In the genomic region with DNA sequence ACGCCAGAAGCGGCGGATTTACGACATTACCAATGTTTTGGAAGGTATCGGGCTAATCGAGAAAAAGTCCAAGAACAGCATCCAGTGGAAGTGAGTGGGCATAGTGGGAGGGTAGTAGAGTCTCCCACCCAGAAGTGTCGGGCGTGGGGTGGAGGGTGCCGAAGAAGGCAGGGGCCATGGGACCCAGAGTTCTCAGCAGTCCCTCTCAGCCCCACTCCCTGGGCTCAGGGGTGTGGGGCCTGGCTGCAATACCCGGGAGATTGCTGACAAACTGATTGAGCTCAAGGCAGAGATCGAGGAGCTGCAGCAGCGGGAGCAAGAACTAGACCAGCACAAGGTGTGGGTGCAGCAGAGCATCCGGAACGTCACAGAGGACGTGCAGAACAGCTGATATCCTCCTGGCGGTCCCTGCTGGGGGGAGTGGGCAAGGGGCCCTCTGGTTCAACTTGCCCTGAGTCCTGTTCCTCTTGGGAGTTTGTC, we compare ENCODE assay signal across 8 cellular contexts. TPM values are rescaled to one million over a fixed set of nuclear protein-coding genes. Genes with fewer than 3 reads are reported as not detected.
DNase-seq lines count a peak whose midpoint lies in the region; ATAC-seq and TF ChIP-seq lines count a peak whose summit lies in the region.

No MANE protein-coding gene starts in this region.

- H3K9me3 ChIP-seq in RWPE2 (ENCODE audit: severe bottlenecking) (no peaks in the 10 kb centered on the region), esophagus squamous epithelium (no peaks in the 10 kb centered on the region), psoas muscle (no peaks in the 10 kb centered on the region)

- H3K4me1 ChIP-seq in RWPE2 (ENCODE audit: insufficient read depth, poor library complexity, severe bottlenecking) (peaks cover 8% of the 10 kb centered on the region), esophagus squamous epithelium (peaks cover 17 to 58% (median 23%) of the 10 kb centered on the region in 3 donors), psoas muscle (peaks cover 25% of the 10 kb centered on the region)

- TF ChIP-seq POLR2A in esophagus squamous epithelium (IDR thresholded peaks at IDR 0.05) = no peak

- H3K36me3 ChIP-seq in RWPE2 (ENCODE audit: low read depth) (peaks cover 52% of the 10 kb centered on the region), esophagus squamous epithelium (peaks cover 31 to 48% (median 39%) of the 10 kb centered on the region in 3 donors), psoas muscle (ENCODE audit: insufficient read depth in 1 of 2, low read depth in 1 of 2) (peaks cover 11 to 43% of the 10 kb centered on the region in 2 donors)

- intact Hi-C loops in esophagus squamous epithelium (cut with DNase I) = no loop called here
- intact Hi-C loops in psoas muscle (cut with DNase I) = loop anchor here in 1 of 2 donors (5.0 kb wide), 1 partner anchor 34 kb away; a partner anchor contains a TSS

- 14 to 21% methylated on average over 13 to 14 of the region's 16 CpGs for WGBS in esophagus squamous epithelium, 2 donors
- 19 to 21% (median 20%) methylated on average over 16 of the region's 16 CpGs for WGBS in psoas muscle, 3 donors

- peak overlapping the region; percentile 95 for H3K4me3 ChIP-seq in GM12865 (ENCODE audit: low read depth, low read length)
- H3K4me3 ChIP-seq in RWPE2 (ENCODE audit: severe bottlenecking) = peak overlapping the region; percentile 79
- H3K4me3 ChIP-seq in esophagus squamous epithelium = peak overlapping the region; percentile 88 to 98 (median 92)
- peak overlapping the region; percentile 100 for H3K4me3 ChIP-seq in psoas muscle

- ATAC-seq in RWPE2 (ENCODE audit: low read depth) = no peak
- ATAC-seq in psoas muscle = no peak
- no peak for ATAC-seq in HG03432 (IDR thresholded peaks at IDR 0.05; ENCODE audit: unreplicated experiment)

- peak overlapping the region; percentile 61 for H3K27ac ChIP-seq in RWPE2 (ENCODE audit: poor library complexity, severe bottlenecking)
- H3K27ac ChIP-seq in esophagus squamous epithelium = peak overlapping the region; percentile 80 to 89 (median 84)
- H3K27ac ChIP-seq in psoas muscle = peak overlapping the region; percentile 87

- TF ChIP-seq CTCF in GM12865 (IDR thresholded peaks at IDR 0.05; ENCODE audit: insufficient read depth, low read depth, low read length, missing control alignments) (no peak), RWPE2 (IDR thresholded peaks at IDR 0.05; ENCODE audit: poor library complexity, severe bottlenecking) (no peak), esophagus squamous epithelium (IDR thresholded peaks at IDR 0.05) (no peak), psoas muscle (IDR thresholded peaks at IDR 0.05) (no peak)

- H3K27me3 ChIP-seq in RWPE2 (ENCODE audit: insufficient read depth, poor library complexity, severe bottlenecking) = no peaks in the 10 kb centered on the region
- H3K27me3 ChIP-seq in esophagus squamous epithelium = no peaks in the 10 kb centered on the region
- no peaks in the 10 kb centered on the region for H3K27me3 ChIP-seq in psoas muscle (ENCODE audit: insufficient read depth in 3 of 3, low read length in 2 of 3)

- DNase-seq in GM12865 (ENCODE audit: low read depth) = no peak
- DNase-seq in RWPE2 (ENCODE audit: low spot score) = no peak
- DNase-seq in esophagus squamous epithelium (lab: John Stamatoyannopoulos, UW) = no peak
- DNase-seq in psoas muscle = no peak
- no peak for DNase-seq in NOMO-1 treated with dmso at 0.1 percent for 144 hours (lab: John Stamatoyannopoulos, UW; ENCODE audit: unreplicated experiment)
- no peak for DNase-seq in SHP77 treated with DMSO at 0.1 percent for 48 hours (lab: John Stamatoyannopoulos, UW)
- DNase-seq in ureter (ENCODE audit: low spot score) = no peak

RNA-seq across cellular contexts. Expression of a gene that starts 0.9 kb away (rescaled TPM):
- total RNA-seq in esophagus squamous epithelium (10 to 100 TPM; 66.1 to 96.9 (median 81.9) TPM), psoas muscle (10 to 100 TPM; 22.6 to 56.2 (median 45.9) TPM), ureter (83.0 TPM)
- polyA plus RNA-seq in psoas muscle = 100 to 1,000 TPM in 1 of 3 donors, 10 to 100 TPM in 2; 45.0 to 106 (median 67.3) TPM

RNA-seq across cellular contexts. Expression of a gene that starts 2.9 kb away (rescaled TPM):
- total RNA-seq in esophagus squamous epithelium = 1 to 10 TPM; 1.1 to 2.3 (median 1.4) TPM
- 1 to 10 TPM in 3 of 4 donors, under 1 TPM in 1; 0.91 to 1.9 (median 1.2) TPM for total RNA-seq in psoas muscle
- 1 to 10 TPM in 1 of 3 donors, under 1 TPM in 2; 0.84 to 3.4 (median 0.97) TPM for polyA plus RNA-seq in psoas muscle
- 5.2 TPM for total RNA-seq in ureter

RNA-seq across cellular contexts. Expression of a gene that starts 6.1 kb away (rescaled TPM):
- total RNA-seq in esophagus squamous epithelium (10 to 100 TPM; 30.1 to 35.9 (median 32.9) TPM), psoas muscle (under 1 TPM; 0.26 to 0.79 (median 0.42) TPM), ureter (23.5 TPM)
- polyA plus RNA-seq in psoas muscle = under 1 TPM; 0.35 to 0.82 (median 0.53) TPM

RNA-seq across cellular contexts. Expression of a gene that starts 9.1 kb away (rescaled TPM):
- 10 to 100 TPM in 3 of 4 donors, 1 to 10 TPM in 1; 8.8 to 18.8 (median 13.4) TPM for total RNA-seq in esophagus squamous epithelium
- total RNA-seq in psoas muscle = 1 to 10 TPM; 5.9 to 8.0 (median 6.6) TPM
- polyA plus RNA-seq in psoas muscle = 1 to 10 TPM; 4.2 to 9.7 (median 4.5) TPM
- total RNA-seq in ureter = 50.7 TPM

RNA-seq across cellular contexts. Expression of a gene that starts 22.5 kb away (rescaled TPM):
- total RNA-seq in esophagus squamous epithelium (10 to 100 TPM; 25.1 to 56.1 (median 36.7) TPM), psoas muscle (100 to 1,000 TPM in 2 of 4 donors, 10 to 100 TPM in 2; 53.6 to 114 (median 88.0) TPM), ureter (26.8 TPM)
- polyA plus RNA-seq in psoas muscle = 100 to 1,000 TPM in 1 of 3 donors, 10 to 100 TPM in 2; 90.6 to 133 (median 93.9) TPM

Comparison
In these comparisons a context has a peak if more than half of its experiments do, and no peak if none do; other contexts are left out.
1. RNA of a gene that starts 6.1 kb away (total RNA-seq): 30.1 to 35.9 TPM in esophagus squamous epithelium and 23.5 TPM in ureter (single experiment); 0.26 to 0.79 TPM in psoas muscle; every median in the first group is over 10 times any median in the second.
2. Peak in every context shown above with its lines, with median percentiles within 50 percentile points of each other: H3K4me3 ChIP-seq and H3K27ac ChIP-seq.